Comparison of ENCODE assay signal across 26 cellular contexts in genomic region chr6:117928833-117929232, GRCh38. TPM values are rescaled to one million over a fixed set of nuclear protein-coding genes. Genes with fewer than 3 reads are reported as not detected.
"Had no signal": no experiment of that assay in that cellular context is flagged by ENCODE, and none has a peak within 500 bp of the region (broad histone marks: within the 10 kb centered on the region; RNA-seq: fewer than 3 reads in every experiment).

No MANE protein-coding gene starts in this region.

- H3K9me3 ChIP-seq: ovary, testis, upper lobe of right lung had no signal

- H3K36me3 Mint-ChIP-seq: stimulated activated naive B cell treated with anti-CD40 and anti-IgM and Interleukin-4, amounts not matched to agents 10 μg/mL and 1 μg/mL and 100 μg/mL, for 72 hours had no signal

- H3K4me1 ChIP-seq: left ventricle myocardium inferior, right atrium auricular region, sigmoid colon, testis, upper lobe of right lung, vagina had no signal

- H3K27ac Mint-ChIP-seq: endodermal cell; natural killer cell treated with Interleukin-12 subunit alpha and Interleukin-12 subunit beta and Interleukin-15 and Interleukin-18, amount 100 ng/mL, for 72 hours; neural progenitor cell; stimulated activated naive B cell treated with anti-CD40 and anti-IgM and Interleukin-4, amounts not matched to agents 10 μg/mL and 1 μg/mL and 100 μg/mL, for 72 hours; stimulated activated naive CD8-positive, alpha-beta T cell treated with anti-CD3 and anti-CD28 coated beads, Interleukin-15, amount 100 ng/mL, for 72 hours had no signal

- DNase-seq: effector CD4-positive, alpha-beta T cell; endodermal cell; foreskin melanocyte; head of caudate nucleus; kidney; left cardiac atrium; left ventricle myocardium inferior; mesenchymal stem cell; midbrain; nucleus accumbens; ovary; sigmoid colon; stimulated activated CD4-positive, alpha-beta T cell treated with anti-CD3 and anti-CD28 coated beads, Interleukin-2, amount 100 ng/mL, for 24 hours; stimulated activated CD4-positive, alpha-beta T cell treated with anti-CD3 and anti-CD28 coated beads, Interleukin-4, amount 100 ng/mL, for 4 hours; stimulated activated naive B cell treated with anti-CD40 and anti-IgM and Interleukin-4, amounts not matched to agents 10 μg/mL and 1 μg/mL and 100 μg/mL, for 72 hours; stimulated activated naive CD8-positive, alpha-beta T cell treated with anti-CD3 and anti-CD28 coated beads, Interleukin-15, amount 100 ng/mL, for 72 hours; testis; upper lobe of right lung had no signal

- H3K36me3 ChIP-seq: left ventricle myocardium inferior, neural progenitor cell, ovary, right atrium auricular region, sigmoid colon, tibial nerve, upper lobe of right lung, vagina had no signal

- H3K27ac ChIP-seq: hepatocyte, left ventricle myocardium inferior, neural progenitor cell, ovary, right atrium auricular region, sigmoid colon, skin epidermis, testis, upper lobe of right lung, vagina had no signal

- H3K27me3 ChIP-seq: hepatocyte, neural progenitor cell, ovary, right atrium auricular region, sigmoid colon, testis, tibial nerve, upper lobe of right lung, vagina had no signal

- H3K4me3 ChIP-seq: hepatocyte, left ventricle myocardium inferior, lung, neural progenitor cell, ovary, right atrium auricular region, sigmoid colon, skin epidermis, testis, tibial nerve, upper lobe of right lung, vagina had no signal

- H3K4me3 Mint-ChIP-seq: endodermal cell; natural killer cell treated with Interleukin-12 subunit alpha and Interleukin-12 subunit beta and Interleukin-15 and Interleukin-18, amount 100 ng/mL, for 72 hours; neural progenitor cell; stimulated activated naive B cell treated with anti-CD40 and anti-IgM and Interleukin-4, amounts not matched to agents 10 μg/mL and 1 μg/mL and 100 μg/mL, for 72 hours; stimulated activated naive CD8-positive, alpha-beta T cell treated with anti-CD3 and anti-CD28 coated beads, Interleukin-15, amount 100 ng/mL, for 72 hours had no signal

- H3K4me1 Mint-ChIP-seq: stimulated activated naive B cell treated with anti-CD40 and anti-IgM and Interleukin-4, amounts not matched to agents 10 μg/mL and 1 μg/mL and 100 μg/mL, for 72 hours; stimulated activated naive CD8-positive, alpha-beta T cell treated with anti-CD3 and anti-CD28 coated beads, Interleukin-15, amount 100 ng/mL, for 72 hours had no signal

- ATAC-seq: left cardiac atrium; natural killer cell treated with Interleukin-12 subunit alpha and Interleukin-12 subunit beta and Interleukin-15 and Interleukin-18, amount 100 ng/mL, for 72 hours; stimulated activated naive B cell treated with anti-CD40 and anti-IgM and Interleukin-4, amounts not matched to agents 10 μg/mL and 1 μg/mL and 100 μg/mL, for 72 hours; stimulated activated naive CD8-positive, alpha-beta T cell treated with anti-CD3 and anti-CD28 coated beads, Interleukin-15, amount 100 ng/mL, for 72 hours; upper lobe of right lung had no signal

RNA-seq across cellular contexts. Expression of gene SLC35F1, which starts 21.8 kb away (rescaled TPM):
- total RNA-seq: natural killer cell treated with Interleukin-12 subunit alpha and Interleukin-12 subunit beta and Interleukin-15 and Interleukin-18, amount 100 ng/mL, for 72 hours had no signal
